In genomic region chr19:7355151-7355845, GRCh38 we compare ENCODE assay signal across 12 cellular contexts. TPM values are rescaled to one million over a fixed set of nuclear protein-coding genes. Genes with fewer than 3 reads are reported as not detected.
DNase-seq lines count a peak whose midpoint lies in the region; ATAC-seq and TF ChIP-seq lines count a peak whose summit lies in the region.
"Had no signal": no experiment of that assay in that cellular context is flagged by ENCODE, and none has a peak within 500 bp of the region (broad histone marks: within the 10 kb centered on the region; RNA-seq: fewer than 3 reads in every experiment).

No MANE protein-coding gene starts in this region.

- peaks cover 92% of the 10 kb centered on the region for H3K36me3 ChIP-seq in BLaER1

- H3K9ac ChIP-seq in BLaER1 = peak overlapping the region; percentile 43; the same call in 1 of the 2 replicates

- in situ Hi-C loops in GM13976 (cut with MboI; ENCODE audit: low sequenced_read_pairs, unreplicated experiment) = loop anchor here (25.0 kb wide), 1 partner anchor 307 kb away; the partner anchor contains the start of gene RETN

- H3K9me3 ChIP-seq in BLaER1 = peaks cover 24% of the 10 kb centered on the region

- H3K27me3 ChIP-seq in BLaER1 = no peaks in the 10 kb centered on the region

- H3K27ac Mint-ChIP-seq in HFFc6 = no peak overlapping the region
- H3K27ac Mint-ChIP-seq in central memory CD8-positive, alpha-beta T cell (ENCODE audit: low read depth) = no peak overlapping the region
- H3K27ac Mint-ChIP-seq in naive thymus-derived CD8-positive, alpha-beta T cell = peak overlapping the region; percentile 69 to 96 (median 94)
- no peak overlapping the region for H3K27ac Mint-ChIP-seq in mesothelial cell of epicardium

- H3K4me3 ChIP-seq in BLaER1 = peak overlapping the region; percentile 16; the same call in 1 of the 2 replicates

- H3K36me3 Mint-ChIP-seq in HFFc6 (ENCODE audit: low read depth) = 0 out of 2 replicates have a peak, but pooled peaks cover 4% of the 10 kb centered on the region
- H3K36me3 Mint-ChIP-seq in central memory CD8-positive, alpha-beta T cell (ENCODE audit: insufficient read depth) = peaks cover 50% of the 10 kb centered on the region
- H3K36me3 Mint-ChIP-seq in naive thymus-derived CD8-positive, alpha-beta T cell = peaks cover 14 to 91% (median 37%) of the 10 kb centered on the region in 3 donors
- peaks cover 4% of the 10 kb centered on the region for H3K36me3 Mint-ChIP-seq in mesothelial cell of epicardium

- TF ChIP-seq CTCF in HFFc6 (IDR thresholded peaks at IDR 0.05) = no peak
- TF ChIP-seq CTCF in GM13976 (IDR thresholded peaks at IDR 0.05; ENCODE audit: borderline replicate concordance, control extremely low read depth, extremely low read depth, insufficient read depth, missing control alignments) = no peak
- no peak for TF ChIP-seq CTCF in mesothelial cell of epicardium (IDR thresholded peaks at IDR 0.05; ENCODE audit: unreplicated experiment)

- H3K4me1 Mint-ChIP-seq in HFFc6 (ENCODE audit: low read depth) = peaks cover 13% of the 10 kb centered on the region
- H3K4me1 Mint-ChIP-seq in central memory CD8-positive, alpha-beta T cell = peaks cover 64% of the 10 kb centered on the region
- peaks cover 51 to 93% (median 86%) of the 10 kb centered on the region in 4 donors for H3K4me1 Mint-ChIP-seq in naive thymus-derived CD8-positive, alpha-beta T cell
- H3K4me1 Mint-ChIP-seq in mesothelial cell of epicardium = peaks cover 2% of the 10 kb centered on the region

- H4K20me1 ChIP-seq in BLaER1 = peaks cover 83% of the 10 kb centered on the region

- ATAC-seq in central memory CD8-positive, alpha-beta T cell (replicated peaks; ENCODE audit: extremely low read depth, poor library complexity, severe bottlenecking) = no peak
- no peak for ATAC-seq in naive thymus-derived CD8-positive, alpha-beta T cell
- ATAC-seq in GM21423 (IDR thresholded peaks at IDR 0.05; ENCODE audit: unreplicated experiment) (no peak), HG03469 (IDR thresholded peaks at IDR 0.05; ENCODE audit: unreplicated experiment) (no peak)

- peak overlapping the region; percentile 47 for H3K4me2 ChIP-seq in BLaER1

- DNase-seq in HFFc6 (no peak), GM13976 (ENCODE audit: low spot score) (no peak), mesothelial cell of epicardium (ENCODE audit: low spot score in 2 of 2, unreplicated experiment in 2 of 2) (no peak)
- no peak for DNase-seq in central memory CD8-positive, alpha-beta T cell (ENCODE audit: low spot score in 2 of 2)
- DNase-seq in naive thymus-derived CD8-positive, alpha-beta T cell = no peak
- DNase-seq: activated effector memory CD4-positive, alpha-beta T cell treated with anti-CD3 and anti-CD28 coated beads, Interleukin-2, amount 50 U/mL, for 16 hours; Calu3; effector CD8-positive, alpha-beta T cell; stimulated activated CD4-positive, alpha-beta T cell treated with anti-CD3 and anti-CD28 coated beads, Interleukin-12 subunit alpha, Interleukin-12 subunit beta, amount 100 ng/mL, for 4 hours had no signal

- H3K27me3 Mint-ChIP-seq in HFFc6 (ENCODE audit: insufficient read depth) = peaks cover 16% of the 10 kb centered on the region
- H3K27me3 Mint-ChIP-seq in central memory CD8-positive, alpha-beta T cell = no peaks in the 10 kb centered on the region
- H3K27me3 Mint-ChIP-seq in naive thymus-derived CD8-positive, alpha-beta T cell = no peaks in the 10 kb centered on the region
- peaks cover 4% of the 10 kb centered on the region for H3K27me3 Mint-ChIP-seq in mesothelial cell of epicardium (ENCODE audit: low read depth)

- H3K4me3 Mint-ChIP-seq in HFFc6 = peak overlapping the region; percentile 0; the same call in 1 of the 2 replicates
- peak overlapping the region; percentile 44 for H3K4me3 Mint-ChIP-seq in central memory CD8-positive, alpha-beta T cell
- peak overlapping the region in 8 of 10 donors; percentile 27 to 100 (median 78) for H3K4me3 Mint-ChIP-seq in naive thymus-derived CD8-positive, alpha-beta T cell
- H3K4me3 Mint-ChIP-seq in mesothelial cell of epicardium = no peak overlapping the region

- peaks cover 10% of the 10 kb centered on the region for H3K9me3 Mint-ChIP-seq in HFFc6
- H3K9me3 Mint-ChIP-seq in central memory CD8-positive, alpha-beta T cell = no peaks in the 10 kb centered on the region
- H3K9me3 Mint-ChIP-seq in naive thymus-derived CD8-positive, alpha-beta T cell = peaks cover 0 to 19% (median 6%) of the 10 kb centered on the region in 9 donors
- peaks cover 6% of the 10 kb centered on the region for H3K9me3 Mint-ChIP-seq in mesothelial cell of epicardium

- peak overlapping the region; percentile 50 for H3K27ac ChIP-seq in BLaER1

- H3K4me1 ChIP-seq in BLaER1 = peaks cover 63% of the 10 kb centered on the region

- POLR2A ChIA-PET in naive thymus-derived CD8-positive, alpha-beta T cell (lab: Charles Lee) = interaction anchor here (0.9 to 2.7 kb wide), 9 partner anchors 10 to 148 kb away, joined by 3 to 17 read pairs (median 7); no protein-coding TSS in a partner anchor

RNA-seq across cellular contexts. Expression of gene ARHGEF18, which starts 6.6 kb away (rescaled TPM):
- 10 to 100 TPM; 32.1 to 39.8 (median 35.7) TPM for total RNA-seq in HFFc6 (2021; fragmentation: NEBNext Ultra II Directional; extraction: Animal tissue kit (Norgen Biotek cat#: 25700))
- total RNA-seq in naive thymus-derived CD8-positive, alpha-beta T cell = 100 to 1,000 TPM; 118 to 140 TPM
- polyA plus RNA-seq in naive thymus-derived CD8-positive, alpha-beta T cell = 10 to 100 TPM in 1 of 3 donors, 1 to 10 TPM in 2; 3.2 to 10.6 (median 5.6) TPM
- 45.3 to 50.3 TPM (median 47.8 TPM) in 3 replicates for total RNA-seq in mesothelial cell of epicardium

Comparison
In these comparisons a context has a peak if more than half of its experiments do, and no peak if none do; other contexts are left out.
1. H3K27ac Mint-ChIP-seq: peak in naive thymus-derived CD8-positive, alpha-beta T cell (10 of 10); none in HFFc6 (single experiment), central memory CD8-positive, alpha-beta T cell (single experiment) and mesothelial cell of epicardium (single experiment).